2 cellular contexts compared by ENCODE assay signal in the genomic region with DNA sequence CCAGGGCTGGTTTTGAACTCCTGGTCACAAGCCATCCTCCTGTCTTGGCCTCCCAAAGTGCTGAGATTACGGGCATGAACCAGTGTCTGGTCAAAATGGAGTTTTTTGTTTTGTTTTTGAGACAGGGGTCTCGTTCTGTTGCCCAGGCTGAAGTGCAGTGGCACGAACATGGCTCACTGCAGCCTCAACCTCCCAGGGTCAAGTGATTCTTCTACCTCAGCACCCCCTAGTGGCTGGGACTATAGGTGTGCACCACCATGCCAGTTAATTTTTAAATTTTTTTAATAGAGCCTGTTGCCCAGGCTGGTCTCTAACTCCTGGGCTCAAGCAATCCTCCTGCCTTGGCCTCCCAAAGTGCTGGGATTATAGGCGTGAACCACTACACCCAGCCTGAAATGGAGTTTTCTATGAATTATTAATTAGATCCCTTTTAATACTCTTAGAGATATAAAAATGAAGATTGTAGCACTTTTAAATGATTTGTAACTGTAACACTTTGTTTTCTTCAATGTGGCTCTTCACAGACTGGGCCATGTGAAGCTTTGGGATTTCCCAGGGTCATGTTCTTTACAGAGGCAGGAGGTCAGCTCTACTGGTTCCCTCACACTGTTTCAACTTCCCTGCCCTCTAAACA.
TF ChIP-seq lines count a peak whose summit lies in the region.

No MANE protein-coding gene starts in this region.

TF ChIP-seq in IMR-90, 13 proteins besides CTCF, POLR2A, EP300 and RAD21:
- peak; percentile 47 for TF ChIP-seq SMC3 (IDR thresholded peaks at IDR 0.05; ENCODE audit: low read depth, low read length)
- TF ChIP-seq CHD1 (IDR thresholded peaks at IDR 0.05; ENCODE audit: low read depth, low read length): no peak

TF ChIP-seq in K562, 482 proteins besides CTCF, POLR2A, EP300 and RAD21:
- TF ChIP-seq NR2C2 (CRISPR knock-in tag; IDR thresholded peaks at IDR 0.05) (no peak), NR2C2 (tag; IDR thresholded peaks at IDR 0.05) (0 out of 2 replicates have a peak, but pooled peaks have one; percentile 17), ZNF384 (IDR thresholded peaks at IDR 0.05; ENCODE audit: low read depth, low read length) (peak; percentile 61), DEAF1 (CRISPR knock-in tag; IDR thresholded peaks at IDR 0.05) (peak; percentile 45; the same call in 1 of the 2 replicates), ATF6 (CRISPR knock-in tag; IDR thresholded peaks at IDR 0.05) (no peak), KDM1A (IDR thresholded peaks at IDR 0.05) (no peak)
